ENCODE assay signal across 8 cellular contexts in genomic region chr2:189762551-189763298, GRCh38. TPM values are rescaled to one million over a fixed set of nuclear protein-coding genes. Genes with fewer than 3 reads are reported as not detected.
DNase-seq lines count a peak whose midpoint lies in the region; ATAC-seq and TF ChIP-seq lines count a peak whose summit lies in the region.

Gene OSGEPL1, minus strand, starts transcription at chr2:189762792. Its CDS starts 1,152 bp downstream, at chr2:189761640.

- intact Hi-C loops in Right ventricle myocardium inferior (cut with DNase I) (loop anchor here (1.0 to 2.0 kb wide), 2 partner anchors 22 to 88 kb away; partner anchors contain the start of genes ANKAR, ORMDL1 and PMS1), ovary (cut with DNase I) (no loop called here), tibial artery (cut with DNase I; ENCODE audit: low total_unique reads) (no loop called here)

- H3K4me3 Mint-ChIP-seq in activated naive CD8-positive, alpha-beta T cell treated with anti-CD3 and anti-CD28 coated beads, Interleukin-2, amount 10 ng/mL, durations not matched to agents 7 days and 5 days = peak within 1 kb of the TSS; percentile 88

- peaks cover 17% of the 10 kb centered on the region for H3K36me3 Mint-ChIP-seq in activated naive CD8-positive, alpha-beta T cell treated with anti-CD3 and anti-CD28 coated beads, Interleukin-2, amount 10 ng/mL, durations not matched to agents 7 days and 5 days

- ATAC-seq in HG02623 (IDR thresholded peaks at IDR 0.05; ENCODE audit: unreplicated experiment) = peak; percentile 96
- peak; percentile 96 for ATAC-seq in activated naive CD8-positive, alpha-beta T cell treated with anti-CD3 and anti-CD28 coated beads, Interleukin-2, amount 10 ng/mL, durations not matched to agents 7 days and 5 days (ENCODE audit: low read depth)
- peak; percentile 97 for ATAC-seq in Right ventricle myocardium inferior

- WGBS in ovary, 3 donors = 0% methylated on average over 33 of the region's 33 CpGs

- H3K27me3 ChIP-seq in ovary (no peaks in the 10 kb centered on the region), tibial artery (no peaks in the 10 kb centered on the region)

- H3K4me1 Mint-ChIP-seq in activated naive CD8-positive, alpha-beta T cell treated with anti-CD3 and anti-CD28 coated beads, Interleukin-2, amount 10 ng/mL, durations not matched to agents 7 days and 5 days = peaks cover 11% of the 10 kb centered on the region

- H3K27ac ChIP-seq in ovary (peak within 1 kb of the TSS; percentile 69 to 74), tibial artery (peak within 1 kb of the TSS; percentile 81 to 83)

- H3K4me3 ChIP-seq in GM12864 (ENCODE audit: low read depth, low read length) (peak within 1 kb of the TSS; percentile 66), ovary (peak within 1 kb of the TSS; percentile 70), tibial artery (peak within 1 kb of the TSS; percentile 72 to 87)

- no peaks in the 10 kb centered on the region for H3K36me3 ChIP-seq in ovary
- peaks cover 0 to 17% (median 0%) of the 10 kb centered on the region in 3 donors for H3K36me3 ChIP-seq in tibial artery

- H3K9me3 Mint-ChIP-seq in activated naive CD8-positive, alpha-beta T cell treated with anti-CD3 and anti-CD28 coated beads, Interleukin-2, amount 10 ng/mL, durations not matched to agents 7 days and 5 days = no peaks in the 10 kb centered on the region

- DNase-seq in GM12864 (ENCODE audit: low read depth) (peak; percentile 95), NCI-H1092 treated with DMSO at 0.1 percent for 48 hours (lab: John Stamatoyannopoulos, UW) (peak; percentile 90), SKM-1 (lab: John Stamatoyannopoulos, UW; ENCODE audit: unreplicated experiment) (peak; percentile 82), Right ventricle myocardium inferior (ENCODE audit: missing footprints) (peak; percentile 96), ovary (peak; percentile 90 to 93 (median 91)), tibial artery (peak; percentile 92 to 93)
- peak; percentile 87 for DNase-seq in activated naive CD8-positive, alpha-beta T cell treated with anti-CD3 and anti-CD28 coated beads, Interleukin-2, amount 10 ng/mL, durations not matched to agents 7 days and 5 days

- TF ChIP-seq CTCF in GM12864 (IDR thresholded peaks at IDR 0.05; ENCODE audit: low read depth, low read length, missing control alignments) (peak; percentile 58), ovary (IDR thresholded peaks at IDR 0.05) (peak in 2 of 3 donors; percentile 32 to 53), tibial artery (IDR thresholded peaks at IDR 0.05) (peak; percentile 19 to 32)

- TF ChIP-seq POLR2A in ovary (IDR thresholded peaks at IDR 0.05) = no peak

- POLR2A ChIA-PET in activated naive CD8-positive, alpha-beta T cell treated with anti-CD3 and anti-CD28 coated beads, Interleukin-2, amount 10 ng/mL, durations not matched to agents 7 days and 5 days (lab: Charles Lee) = interaction anchor here (0.7 to 2.3 kb wide), 14 partner anchors 9 to 653 kb away, joined by 3 to 42 read pairs (median 4); partner anchors contain the start of genes ASNSD1, ORMDL1, PMS1 and SLC40A1

- peak; percentile 25 for TF ChIP-seq EP300 in ovary (IDR thresholded peaks at IDR 0.05)

- H3K9me3 ChIP-seq in ovary (no peaks in the 10 kb centered on the region), tibial artery (no peaks in the 10 kb centered on the region)

- H3K27me3 Mint-ChIP-seq in activated naive CD8-positive, alpha-beta T cell treated with anti-CD3 and anti-CD28 coated beads, Interleukin-2, amount 10 ng/mL, durations not matched to agents 7 days and 5 days = no peaks in the 10 kb centered on the region

- H3K4me1 ChIP-seq in ovary (ENCODE audit: insufficient read depth) (no peaks in the 10 kb centered on the region), tibial artery (peaks cover 0 to 17% (median 9%) of the 10 kb centered on the region in 4 donors)

- peak within 1 kb of the TSS; percentile 98 for H3K27ac Mint-ChIP-seq in activated naive CD8-positive, alpha-beta T cell treated with anti-CD3 and anti-CD28 coated beads, Interleukin-2, amount 10 ng/mL, durations not matched to agents 7 days and 5 days

RNA-seq across cellular contexts. Expression of gene OSGEPL1, which starts in this region (rescaled TPM):
- total RNA-seq in activated naive CD8-positive, alpha-beta T cell treated with anti-CD3 and anti-CD28 coated beads, Interleukin-2, amount 10 ng/mL, durations not matched to agents 7 days and 5 days = 10 to 100 TPM; 14.3 to 15.5 TPM
- total RNA-seq in Right ventricle myocardium inferior = 8.7 TPM
- total RNA-seq in ovary = 10 to 100 TPM in 1 of 7 donors, 1 to 10 TPM in 6; 4.7 to 10.6 (median 8.5) TPM
- polyA plus RNA-seq in ovary = 1 to 10 TPM; 6.2 to 9.7 TPM

Comparison
In these comparisons a context has a peak if more than half of its experiments do, and no peak if none do; other contexts are left out.
1. Peak in every context shown above with its lines: DNase-seq, ATAC-seq, H3K4me3 ChIP-seq and H3K27ac ChIP-seq.